Comparison of ENCODE assay signal across 24 cellular contexts in genomic region chr6:9851006-9851405, GRCh38.
A peak's percentile ranks its signal among the peaks of the same experiment; 100 is the strongest.
DNase-seq lines count a peak whose midpoint lies in the region; FAIRE-seq and TF ChIP-seq lines count a peak whose summit lies in the region.
"Had no signal": no experiment of that assay in that cellular context is flagged by ENCODE, and none has a peak within 500 bp of the region (broad histone marks: within the 10 kb centered on the region; RNA-seq: fewer than 3 reads in every experiment).

No MANE protein-coding gene starts in this region.

- POLR2A ChIA-PET in MCF 10A (lab: Yijun Ruan, JAX), result no interaction called here

- peak overlapping the region; percentile 20 for H3K27ac ChIP-seq in mammary epithelial cell (ENCODE audit: insufficient read depth, low read depth, low read length)
- no peak overlapping the region for H3K27ac ChIP-seq in kidney (ENCODE audit: low read depth in 2 of 2, low read length in 2 of 2)
- H3K27ac ChIP-seq: 22Rv1, BLaER1, C4-2B had no signal

- CTCF ChIA-PET in mammary epithelial cell (lab: Charles Lee; ENCODE audit: low non-redundant PET) (no interaction called here), MCF 10A (lab: Yijun Ruan, JAX) (no interaction called here)

- peaks cover 16% of the 10 kb centered on the region for H3K9me3 Mint-ChIP-seq in MCF 10A (ENCODE audit: unreplicated experiment)

- H3K27ac Mint-ChIP-seq in MCF 10A (ENCODE audit: low read depth, unreplicated experiment), result no peak overlapping the region
- H3K27ac Mint-ChIP-seq: B cell; CD4-positive, CD25-positive, alpha-beta regulatory T cell; CD8-positive, alpha-beta T cell had no signal

- 100% methylated on average over 1 of the region's 2 CpGs for WGBS in mammary epithelial cell (ENCODE audit: low coverage, missing lambda C conversion rate)

- peaks cover 9% of the 10 kb centered on the region for H3K4me1 ChIP-seq in mammary epithelial cell (ENCODE audit: insufficient read depth, low read length)
- H3K4me1 ChIP-seq in kidney (ENCODE audit: control insufficient read depth in 1 of 2, insufficient read depth in 1 of 2, low read depth in 1 of 2, low read length in 2 of 2), result no peaks in the 10 kb centered on the region
- H3K4me1 ChIP-seq: BLaER1 had no signal

- in situ Hi-C loops in mammary epithelial cell (cut with MboI; ENCODE audit: low sequenced_read_pairs in 2 of 2), result loop anchor here in 1 of 2 donors (25.0 kb wide), 1 partner anchor 314 kb away; no protein-coding TSS in a partner anchor

- DNase-seq in mammary epithelial cell (no peak), MCF 10A (ENCODE audit: unreplicated experiment) (no peak), kidney (peak; percentile 56), posterior vena cava (ENCODE audit: low spot score) (peak; percentile 58), RKO (ENCODE audit: low spot score) (no peak), activated gamma-delta T cell (lab: John Stamatoyannopoulos, UW) (no peak)
- no peak for DNase-seq in stimulated activated CD4-positive, alpha-beta T cell treated with anti-CD3 and anti-CD28 coated beads, Interleukin-4, amount 100 ng/mL, for 4 hours
- DNase-seq: CD4-positive, CD25-positive, alpha-beta regulatory T cell; CD8-positive, alpha-beta T cell; DMS 273 treated with DMSO at 0.1 percent for 48 hours; DMS79; EL; GDM1; GOT3; HCEC 1CT had no signal

- no peak for FAIRE-seq in kidney (lab: Jason Lieb, UNC)
- FAIRE-seq: A204.1, D721Med, GM12878, GM19239, H54 had no signal

- intact Hi-C loops in mammary epithelial cell (cut with micrococcal nuclease) (loop anchor here (5.0 kb wide), 1 partner anchor 869 kb away; no protein-coding TSS in a partner anchor), MCF 10A (cut with micrococcal nuclease) (loop anchor here (5.0 kb wide), 1 partner anchor 566 kb away; the partner anchor contains the start of gene TFAP2A), kidney (cut with DNase I) (no loop called here), posterior vena cava (cut with DNase I) (no loop called here)

- no peak for TF ChIP-seq CTCF in mammary epithelial cell (conservative IDR thresholded peaks at IDR 0.05 in 1 of 2, IDR thresholded peaks at IDR 0.05 in 1 of 2; ENCODE audit: extremely low read depth in 1 of 2, insufficient read depth in 1 of 2, low read depth in 1 of 2, low read length in 2 of 2)
- no peak for TF ChIP-seq CTCF in MCF 10A (IDR thresholded peaks at IDR 0.05; ENCODE audit: unreplicated experiment)
- TF ChIP-seq CTCF in kidney (IDR thresholded peaks at IDR 0.05; ENCODE audit: borderline replicate concordance, extremely low read depth, insufficient read depth), result no peak

- H3K9ac ChIP-seq in mammary epithelial cell (ENCODE audit: insufficient read depth, low read length) (no peak overlapping the region), kidney (ENCODE audit: low read length in 2 of 2) (no peak overlapping the region)
- H3K9ac ChIP-seq: BLaER1 had no signal

- no peaks in the 10 kb centered on the region for H4K20me1 ChIP-seq in mammary epithelial cell (ENCODE audit: insufficient read depth, low read length)
- H4K20me1 ChIP-seq: BLaER1 had no signal

- peaks cover 9% of the 10 kb centered on the region for H3K9me3 ChIP-seq in mammary epithelial cell (replicated peaks; ENCODE audit: insufficient read depth, low read length)
- H3K9me3 ChIP-seq in kidney (ENCODE audit: control insufficient read depth in 1 of 2, low read length in 2 of 2), result peaks cover 7 to 29% of the 10 kb centered on the region in 2 donors

- H3K79me2 ChIP-seq in mammary epithelial cell (ENCODE audit: insufficient read depth, low read length), result no peaks in the 10 kb centered on the region

- H3K4me2 ChIP-seq in mammary epithelial cell (ENCODE audit: insufficient read depth, low read depth, low read length), result no peak overlapping the region
- H3K4me2 ChIP-seq: BLaER1 had no signal

- no peak overlapping the region for H3K4me3 Mint-ChIP-seq in MCF 10A (ENCODE audit: unreplicated experiment)
- H3K4me3 Mint-ChIP-seq: B cell; CD4-positive, CD25-positive, alpha-beta regulatory T cell; CD8-positive, alpha-beta T cell had no signal

- no peaks in the 10 kb centered on the region for H3K27me3 Mint-ChIP-seq in MCF 10A (ENCODE audit: insufficient read depth, unreplicated experiment)
- H3K27me3 Mint-ChIP-seq: B cell; CD4-positive, CD25-positive, alpha-beta regulatory T cell had no signal

- H3K36me3 ChIP-seq in mammary epithelial cell (ENCODE audit: insufficient read depth, low read length), result no peaks in the 10 kb centered on the region
- H3K36me3 ChIP-seq in kidney (ENCODE audit: control insufficient read depth in 1 of 2, insufficient read depth in 2 of 2, low read length in 2 of 2), result no peaks in the 10 kb centered on the region
- H3K36me3 ChIP-seq: BLaER1 had no signal

- H3K4me1 Mint-ChIP-seq in MCF 10A (ENCODE audit: insufficient read depth, unreplicated experiment), result no peaks in the 10 kb centered on the region
- H3K4me1 Mint-ChIP-seq: B cell; CD4-positive, CD25-positive, alpha-beta regulatory T cell had no signal

- dilution Hi-C loops in mammary epithelial cell (cut with HindIII; ENCODE audit: low sequenced_read_pairs), result no loop called here

- BruUV-seq in mammary epithelial cell (replicated peaks; lab: Mats Ljungman, UMichigan) (no TSS peak), MCF 10A (replicated peaks; lab: Mats Ljungman, UMichigan) (no TSS peak)

- H3K4me3 ChIP-seq in mammary epithelial cell (replicated peaks in 1 of 3; ENCODE audit: insufficient read depth in 1 of 3, low read depth in 2 of 3, low read length in 3 of 3), result no peak overlapping the region
- H3K4me3 ChIP-seq in kidney (ENCODE audit: low read length in 2 of 2), result no peak overlapping the region
- H3K4me3 ChIP-seq: BLaER1, GM12878 had no signal

- no peaks in the 10 kb centered on the region for H3K27me3 ChIP-seq in mammary epithelial cell (ENCODE audit: insufficient read depth, low read length)
- H3K27me3 ChIP-seq: BLaER1 had no signal

- no peak overlapping the region for H2AFZ ChIP-seq in mammary epithelial cell (ENCODE audit: low read depth, low read length)

- no peaks in the 10 kb centered on the region for H3K36me3 Mint-ChIP-seq in MCF 10A (ENCODE audit: insufficient read depth, unreplicated experiment)
- H3K36me3 Mint-ChIP-seq: CD4-positive, CD25-positive, alpha-beta regulatory T cell; CD8-positive, alpha-beta T cell had no signal

Comparison
In these comparisons a context has a peak if more than half of its experiments do, and no peak if none do; other contexts are left out.
1. DNase-seq: peak in kidney (single experiment) and posterior vena cava (single experiment); none in mammary epithelial cell (single experiment), MCF 10A (single experiment), RKO (single experiment), activated gamma-delta T cell (single experiment) and stimulated activated CD4-positive, alpha-beta T cell treated with anti-CD3 and anti-CD28 coated beads, Interleukin-4, amount 100 ng/mL, for 4 hours (0 of 2).
2. intact Hi-C loops: an anchor here in mammary epithelial cell (5.0 kb wide) and MCF 10A (5.0 kb wide); none called in kidney and posterior vena cava.